17 cellular contexts compared by ENCODE assay signal in the genomic region with DNA sequence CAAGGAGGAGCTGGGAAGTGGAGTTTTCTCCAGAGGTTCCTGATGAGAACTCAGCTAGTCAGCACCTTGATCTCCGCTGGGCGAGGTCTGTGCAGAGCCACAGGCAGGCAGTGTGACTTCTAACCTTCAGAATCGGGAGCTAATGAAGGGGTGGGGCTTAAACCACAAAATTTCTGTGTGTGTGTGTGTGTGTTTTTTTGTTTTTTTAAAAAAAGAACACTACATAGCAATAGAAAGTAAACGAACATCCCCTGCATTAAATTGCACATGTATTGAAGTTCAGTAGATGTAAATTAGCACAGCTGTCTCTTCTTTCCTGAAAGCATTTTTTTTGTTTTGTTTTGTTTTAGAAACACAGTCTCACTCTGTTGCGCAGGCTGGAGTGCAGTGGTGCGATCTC. TPM values are rescaled to one million over a fixed set of nuclear protein-coding genes. Genes with fewer than 3 reads are reported as not detected.
DNase-seq lines count a peak whose midpoint lies in the region; ATAC-seq and TF ChIP-seq lines count a peak whose summit lies in the region.
"Had no signal": no experiment of that assay in that cellular context is flagged by ENCODE, and none has a peak within 500 bp of the region (broad histone marks: within the 10 kb centered on the region; RNA-seq: fewer than 3 reads in every experiment).

No MANE protein-coding gene starts in this region.

- DNase-seq in activated T-cell treated with anti-CD3 and anti-CD28 coated beads, Interleukin-2, amount 50 U/mL, for 24 hours: no peak
- no peak for DNase-seq in activated T-cell treated with anti-CD3 and anti-CD28 coated beads, Interleukin-2, amount 50 U/mL, for 1 hour
- DNase-seq in NCI-H69 (lab: John Stamatoyannopoulos, UW): peak; percentile 2
- DNase-seq in neural crest cell (ENCODE audit: low read depth, low spot score): no peak
- DNase-seq in NCI-H2081 (lab: John Stamatoyannopoulos, UW): no peak
- DNase-seq in spleen: no peak
- no peak for DNase-seq in G401 (ENCODE audit: low spot score)
- DNase-seq: activated CD4-positive, alpha-beta T cell treated with anti-CD3 and anti-CD28 coated beads for 1 hour; activated naive CD8-positive, alpha-beta T cell treated with anti-CD3 and anti-CD28 coated beads, Interleukin-2, amount 10 ng/mL, durations not matched to agents 7 days and 5 days; cerebellar nuclear complex; glutamatergic neuron; NCI-H1048; NCI-H2227 treated with DMSO at 0.1 percent for 48 hours; PC-3 had no signal

- no peak for TF ChIP-seq CTCF in neural crest cell (conservative IDR thresholded peaks at IDR 0.05)
- TF ChIP-seq CTCF in spleen (IDR thresholded peaks at IDR 0.05 in 8 of 11, conservative IDR thresholded peaks at IDR 0.05 in 3 of 11): no peak

- in situ Hi-C loops in G401 (cut with HindIII; ENCODE audit: low sequenced_read_pairs): no loop called here

- H3K4me1 ChIP-seq in spleen: peaks cover 0 to 18% (median 3%) of the 10 kb centered on the region in 6 donors

- H3K27ac Mint-ChIP-seq in activated T-cell treated with anti-CD3 and anti-CD28 coated beads, Interleukin-2, amount 50 U/mL, for 24 hours: peak overlapping the region; percentile 98
- peak overlapping the region; percentile 51 for H3K27ac Mint-ChIP-seq in neural crest cell (ENCODE audit: unreplicated experiment)
- H3K27ac Mint-ChIP-seq: activated naive CD8-positive, alpha-beta T cell treated with anti-CD3 and anti-CD28 coated beads, Interleukin-2, amount 10 ng/mL, durations not matched to agents 7 days and 5 days; GM23338 had no signal

- no peak overlapping the region for H3K27ac ChIP-seq in spleen
- H3K27ac ChIP-seq: tibial nerve had no signal

- no peak overlapping the region for H3K4me3 ChIP-seq in spleen
- H3K4me3 ChIP-seq: GM23338, tibial nerve had no signal

- H3K9me3 Mint-ChIP-seq in activated T-cell treated with anti-CD3 and anti-CD28 coated beads, Interleukin-2, amount 50 U/mL, for 24 hours: no peaks in the 10 kb centered on the region
- no peaks in the 10 kb centered on the region for H3K9me3 Mint-ChIP-seq in neural crest cell
- H3K9me3 Mint-ChIP-seq: activated naive CD8-positive, alpha-beta T cell treated with anti-CD3 and anti-CD28 coated beads, Interleukin-2, amount 10 ng/mL, durations not matched to agents 7 days and 5 days had no signal

- no peaks in the 10 kb centered on the region for H3K9me3 ChIP-seq in spleen
- H3K9me3 ChIP-seq: tibial nerve had no signal

- intact Hi-C loops in spleen (cut with DNase I; ENCODE audit: low total_unique reads): no loop called here

- TF ChIP-seq POLR2A in spleen (IDR thresholded peaks at IDR 0.05): no peak

- H3K36me3 Mint-ChIP-seq in activated T-cell treated with anti-CD3 and anti-CD28 coated beads, Interleukin-2, amount 50 U/mL, for 24 hours (ENCODE audit: low read depth): no peaks in the 10 kb centered on the region
- no peaks in the 10 kb centered on the region for H3K36me3 Mint-ChIP-seq in neural crest cell (ENCODE audit: low read depth)
- H3K36me3 Mint-ChIP-seq: activated naive CD8-positive, alpha-beta T cell treated with anti-CD3 and anti-CD28 coated beads, Interleukin-2, amount 10 ng/mL, durations not matched to agents 7 days and 5 days had no signal

- no peaks in the 10 kb centered on the region for H3K36me3 ChIP-seq in spleen
- H3K36me3 ChIP-seq: tibial nerve had no signal

- 53 to 74% (median 66%) methylated on average over 6 of the region's 6 CpGs for WGBS in spleen, 5 donors

- peak; percentile 41 for ATAC-seq in GM21515 (IDR thresholded peaks at IDR 0.05; ENCODE audit: unreplicated experiment)
- ATAC-seq: GM23338, PC-3 had no signal

- no peaks in the 10 kb centered on the region for H3K27me3 Mint-ChIP-seq in activated T-cell treated with anti-CD3 and anti-CD28 coated beads, Interleukin-2, amount 50 U/mL, for 24 hours
- H3K27me3 Mint-ChIP-seq in neural crest cell (ENCODE audit: low read depth): peaks cover 41% of the 10 kb centered on the region

- peaks cover 0 to 12% (median 0%) of the 10 kb centered on the region in 7 donors for H3K27me3 ChIP-seq in spleen (replicated peaks in 1 of 7)

- H3K4me1 Mint-ChIP-seq in activated T-cell treated with anti-CD3 and anti-CD28 coated beads, Interleukin-2, amount 50 U/mL, for 24 hours (ENCODE audit: low read depth): peaks cover 73% of the 10 kb centered on the region
- H3K4me1 Mint-ChIP-seq in neural crest cell: no peaks in the 10 kb centered on the region

- peak overlapping the region; percentile 62 for H3K4me3 Mint-ChIP-seq in activated T-cell treated with anti-CD3 and anti-CD28 coated beads, Interleukin-2, amount 50 U/mL, for 24 hours
- H3K4me3 Mint-ChIP-seq in neural crest cell: no peak overlapping the region
- H3K4me3 Mint-ChIP-seq: activated naive CD8-positive, alpha-beta T cell treated with anti-CD3 and anti-CD28 coated beads, Interleukin-2, amount 10 ng/mL, durations not matched to agents 7 days and 5 days; GM23338 had no signal

RNA-seq across cellular contexts. Expression of a gene that starts 46.2 kb away (rescaled TPM):
- total RNA-seq in neural crest cell (142 and 156 TPM in 2 replicates), spleen (100 to 1,000 TPM in 6 of 7 donors, 10 to 100 TPM in 1; 93.2 to 140 (median 120) TPM)
- 100 to 1,000 TPM in 1 of 3 donors, 10 to 100 TPM in 2; 63.1 to 100 (median 93.5) TPM for polyA plus RNA-seq in spleen
- 28.6 and 41.9 TPM in 2 replicates for total RNA-seq in G401 (2014; rRNA removed; shearing (Covaris generic))
